8 cellular contexts compared by ENCODE assay signal in genomic region chr12:51188359-51189051, GRCh38. TPM values are rescaled to one million over a fixed set of nuclear protein-coding genes. Genes with fewer than 3 reads are reported as not detected.
DNase-seq lines count a peak whose midpoint lies in the region; ATAC-seq and TF ChIP-seq lines count a peak whose summit lies in the region.
"Had no signal": no experiment of that assay in that cellular context is flagged by ENCODE, and none has a peak within 500 bp of the region (broad histone marks: within the 10 kb centered on the region; RNA-seq: fewer than 3 reads in every experiment).

No MANE protein-coding gene starts in this region.

- H3K4me3 Mint-ChIP-seq in activated CD4-positive, alpha-beta T cell treated with anti-CD3 and anti-CD28 coated beads for 36 hours: no peak overlapping the region

- H4K20me1 ChIP-seq in KMS-11 (ENCODE audit: insufficient read depth): no peaks in the 10 kb centered on the region

- H3K4me3 ChIP-seq in KMS-11 (IDR thresholded peaks at IDR 0.05; ENCODE audit: insufficient read depth, low read depth, low read length): no peak overlapping the region

- no peaks in the 10 kb centered on the region for H3K9me3 Mint-ChIP-seq in activated CD4-positive, alpha-beta T cell treated with anti-CD3 and anti-CD28 coated beads for 36 hours (ENCODE audit: low read depth)

- H3K79me2 ChIP-seq in KMS-11 (ENCODE audit: insufficient read depth, low read depth): no peaks in the 10 kb centered on the region

- intact Hi-C loops in sciatic nerve (cut with DNase I): no loop called here
- intact Hi-C loops in activated CD4-positive, alpha-beta T cell treated with anti-CD3 and anti-CD28 coated beads for 36 hours (cut with DNase I, micrococcal nuclease): no loop called here

- no peaks in the 10 kb centered on the region for H3K36me3 ChIP-seq in KMS-11 (ENCODE audit: insufficient read depth)

- ATAC-seq in GM18909 (IDR thresholded peaks at IDR 0.05; ENCODE audit: poor library complexity, unreplicated experiment) (peak; percentile 73), GM21825 (IDR thresholded peaks at IDR 0.05; ENCODE audit: unreplicated experiment) (peak; percentile 58), sciatic nerve (peak; percentile 35)
- ATAC-seq in activated CD4-positive, alpha-beta T cell treated with anti-CD3 and anti-CD28 coated beads for 36 hours: no peak

- H3K27ac Mint-ChIP-seq in activated CD4-positive, alpha-beta T cell treated with anti-CD3 and anti-CD28 coated beads for 36 hours: no peak overlapping the region

- H3K27me3 Mint-ChIP-seq in activated CD4-positive, alpha-beta T cell treated with anti-CD3 and anti-CD28 coated beads for 36 hours: no peaks in the 10 kb centered on the region

- DNase-seq in sciatic nerve (ENCODE audit: low spot score): no peak
- DNase-seq in activated T-cell treated with anti-CD3 and anti-CD28 coated beads, Interleukin-2, amount 50 U/mL, for 48 hours: no peak
- DNase-seq in medulla oblongata (ENCODE audit: extremely low spot score): no peak
- no peak for DNase-seq in activated CD4-positive, alpha-beta T cell treated with anti-CD3 and anti-CD28 coated beads for 36 hours
- DNase-seq: NCI-H446 treated with DMSO at 0.1 percent for 48 hours had no signal

- H3K36me3 Mint-ChIP-seq in activated CD4-positive, alpha-beta T cell treated with anti-CD3 and anti-CD28 coated beads for 36 hours (ENCODE audit: low read depth): peaks cover 10% of the 10 kb centered on the region

- peaks cover 2% of the 10 kb centered on the region for H3K4me1 Mint-ChIP-seq in activated CD4-positive, alpha-beta T cell treated with anti-CD3 and anti-CD28 coated beads for 36 hours

- H3K27ac ChIP-seq in KMS-11: peak overlapping the region; percentile 38

- POLR2A ChIA-PET in activated CD4-positive, alpha-beta T cell treated with anti-CD3 and anti-CD28 coated beads for 36 hours (lab: Charles Lee): no interaction called here

- peak overlapping the region; percentile 56 for H3K4me2 ChIP-seq in KMS-11

- no peaks in the 10 kb centered on the region for H3K27me3 ChIP-seq in KMS-11 (ENCODE audit: insufficient read depth, low read depth)

- peak overlapping the region; percentile 39 for H2AFZ ChIP-seq in KMS-11 (ENCODE audit: low read depth)

- H3K4me1 ChIP-seq in KMS-11 (ENCODE audit: low read depth, poor library complexity, severe bottlenecking): peaks cover 40% of the 10 kb centered on the region

- CTCF ChIA-PET in activated CD4-positive, alpha-beta T cell treated with anti-CD3 and anti-CD28 coated beads for 36 hours (lab: Charles Lee): no interaction called here

- 0 out of 2 replicates have a peak overlapping the region, but pooled peaks have one; percentile 2 for H3K9ac ChIP-seq in KMS-11

- TF ChIP-seq CTCF in KMS-11 (conservative IDR thresholded peaks at IDR 0.05; ENCODE audit: low read depth, low read length): no peak

RNA-seq across cellular contexts. Expression of gene TFCP2, which starts 15.6 kb away (rescaled TPM):
- total RNA-seq in sciatic nerve: 32.2 TPM
- total RNA-seq in activated CD4-positive, alpha-beta T cell treated with anti-CD3 and anti-CD28 coated beads for 36 hours: 10 to 100 TPM; 39.5 to 47.3 TPM

RNA-seq across cellular contexts. Expression of gene POU6F1, which starts 29.4 kb away (rescaled TPM):
- total RNA-seq in sciatic nerve: 40.7 TPM
- total RNA-seq in activated CD4-positive, alpha-beta T cell treated with anti-CD3 and anti-CD28 coated beads for 36 hours: 10 to 100 TPM in 1 of 2 experiments, 1 to 10 TPM in 1; 8.7 to 12.9 TPM

RNA-seq across cellular contexts. Expression of gene DAZAP2, which starts 50.1 kb away (rescaled TPM):
- total RNA-seq in sciatic nerve: 175 TPM
- 10 to 100 TPM; 94.8 to 95.2 TPM for total RNA-seq in activated CD4-positive, alpha-beta T cell treated with anti-CD3 and anti-CD28 coated beads for 36 hours
